ENCODE assay signal across 9 cellular contexts in genomic region chr5:125043781-125044391, GRCh38.
DNase-seq lines count a peak whose midpoint lies in the region; ATAC-seq, FAIRE-seq and TF ChIP-seq lines count a peak whose summit lies in the region.
"Had no signal": no experiment of that assay in that cellular context is flagged by ENCODE, and none has a peak within 500 bp of the region (broad histone marks: within the 10 kb centered on the region; RNA-seq: fewer than 3 reads in every experiment).

No MANE protein-coding gene starts in this region.

- H3K9me3 ChIP-seq in right atrium auricular region (no peaks in the 10 kb centered on the region), adipocyte (ENCODE audit: control insufficient read depth, low read length) (no peaks in the 10 kb centered on the region), tibial nerve (no peaks in the 10 kb centered on the region)

- H3K36me3 ChIP-seq in right atrium auricular region: no peaks in the 10 kb centered on the region
- H3K36me3 ChIP-seq in adipocyte (ENCODE audit: control insufficient read depth, insufficient read depth, low read length, severe bottlenecking): no peaks in the 10 kb centered on the region
- H3K36me3 ChIP-seq in tibial nerve: no peaks in the 10 kb centered on the region

- TF ChIP-seq CTCF in right atrium auricular region (IDR thresholded peaks at IDR 0.05) (no peak), tibial nerve (IDR thresholded peaks at IDR 0.05) (no peak)

- TF ChIP-seq EP300 in tibial nerve (IDR thresholded peaks at IDR 0.05): no peak

- H3K4me1 Mint-ChIP-seq in activated naive CD8-positive, alpha-beta T cell treated with anti-CD3 and anti-CD28 coated beads, Interleukin-2, amount 50 U/mL, for 24 hours: no peaks in the 10 kb centered on the region

- no peak overlapping the region for H3K9ac ChIP-seq in adipocyte (ENCODE audit: low read length)

- H3K4me3 ChIP-seq in right atrium auricular region (no peak overlapping the region), adipocyte (ENCODE audit: low read length) (peak overlapping the region; percentile 2), tibial nerve (no peak overlapping the region)

- H3K36me3 Mint-ChIP-seq in activated naive CD8-positive, alpha-beta T cell treated with anti-CD3 and anti-CD28 coated beads, Interleukin-2, amount 50 U/mL, for 24 hours (ENCODE audit: low read depth): no peaks in the 10 kb centered on the region

- ATAC-seq in Right ventricle myocardium inferior: peak; percentile 87
- ATAC-seq in activated naive CD8-positive, alpha-beta T cell treated with anti-CD3 and anti-CD28 coated beads, Interleukin-2, amount 50 U/mL, for 24 hours: no peak

- DNase-seq in Right ventricle myocardium inferior (ENCODE audit: missing footprints): peak; percentile 80
- no peak for DNase-seq in right atrium auricular region (ENCODE audit: low spot score)
- DNase-seq in adipocyte (ENCODE audit: low read depth): peak; percentile 78
- DNase-seq in tibial nerve (ENCODE audit: low spot score in 2 of 2): no peak
- DNase-seq in NCI-H146 (lab: John Stamatoyannopoulos, UW): no peak
- DNase-seq in SKM-1 (lab: John Stamatoyannopoulos, UW; ENCODE audit: unreplicated experiment): no peak
- no peak for DNase-seq in activated naive CD8-positive, alpha-beta T cell treated with anti-CD3 and anti-CD28 coated beads, Interleukin-2, amount 50 U/mL, for 24 hours

- intact Hi-C loops in Right ventricle myocardium inferior (cut with DNase I): no loop called here

- no peak overlapping the region for H3K27ac Mint-ChIP-seq in activated naive CD8-positive, alpha-beta T cell treated with anti-CD3 and anti-CD28 coated beads, Interleukin-2, amount 50 U/mL, for 24 hours
- H3K27ac Mint-ChIP-seq: B cell had no signal

- peak overlapping the region in 1 of 2 donors; percentile 68 for H3K27ac ChIP-seq in right atrium auricular region
- H3K27ac ChIP-seq in tibial nerve: no peak overlapping the region

- no peaks in the 10 kb centered on the region for H3K9me3 Mint-ChIP-seq in activated naive CD8-positive, alpha-beta T cell treated with anti-CD3 and anti-CD28 coated beads, Interleukin-2, amount 50 U/mL, for 24 hours

- no peak overlapping the region for H3K4me3 Mint-ChIP-seq in activated naive CD8-positive, alpha-beta T cell treated with anti-CD3 and anti-CD28 coated beads, Interleukin-2, amount 50 U/mL, for 24 hours
- H3K4me3 Mint-ChIP-seq: B cell had no signal

- WGBS in tibial nerve, 2 donors: 58 to 62% methylated on average over 8 of the region's 8 CpGs

- peak; percentile 55 for FAIRE-seq in islet of Langerhans (lab: Jason Lieb, UNC)

- H3K27me3 Mint-ChIP-seq in activated naive CD8-positive, alpha-beta T cell treated with anti-CD3 and anti-CD28 coated beads, Interleukin-2, amount 50 U/mL, for 24 hours: no peaks in the 10 kb centered on the region
- H3K27me3 Mint-ChIP-seq: B cell had no signal

- TF ChIP-seq POLR2A in tibial nerve (IDR thresholded peaks at IDR 0.05): no peak

- peaks cover 0 to 33% of the 10 kb centered on the region in 2 donors for H3K4me1 ChIP-seq in right atrium auricular region
- peaks cover 25% of the 10 kb centered on the region for H3K4me1 ChIP-seq in adipocyte (ENCODE audit: control insufficient read depth, insufficient read depth, low read length)
- peaks cover 0 to 29% (median 7%) of the 10 kb centered on the region in 4 donors for H3K4me1 ChIP-seq in tibial nerve

- no peaks in the 10 kb centered on the region for H3K27me3 ChIP-seq in right atrium auricular region
- no peaks in the 10 kb centered on the region for H3K27me3 ChIP-seq in adipocyte (replicated peaks; ENCODE audit: control insufficient read depth, insufficient read depth, low read length)
- H3K27me3 ChIP-seq in tibial nerve: no peaks in the 10 kb centered on the region

Comparison
In these comparisons a context has a peak if more than half of its experiments do, and no peak if none do; other contexts are left out.
1. DNase-seq: peak in Right ventricle myocardium inferior (single experiment) and adipocyte (single experiment); none in right atrium auricular region (single experiment), tibial nerve (0 of 2), NCI-H146 (single experiment), SKM-1 (single experiment) and activated naive CD8-positive, alpha-beta T cell treated with anti-CD3 and anti-CD28 coated beads, Interleukin-2, amount 50 U/mL, for 24 hours (single experiment).